In the genomic region with DNA sequence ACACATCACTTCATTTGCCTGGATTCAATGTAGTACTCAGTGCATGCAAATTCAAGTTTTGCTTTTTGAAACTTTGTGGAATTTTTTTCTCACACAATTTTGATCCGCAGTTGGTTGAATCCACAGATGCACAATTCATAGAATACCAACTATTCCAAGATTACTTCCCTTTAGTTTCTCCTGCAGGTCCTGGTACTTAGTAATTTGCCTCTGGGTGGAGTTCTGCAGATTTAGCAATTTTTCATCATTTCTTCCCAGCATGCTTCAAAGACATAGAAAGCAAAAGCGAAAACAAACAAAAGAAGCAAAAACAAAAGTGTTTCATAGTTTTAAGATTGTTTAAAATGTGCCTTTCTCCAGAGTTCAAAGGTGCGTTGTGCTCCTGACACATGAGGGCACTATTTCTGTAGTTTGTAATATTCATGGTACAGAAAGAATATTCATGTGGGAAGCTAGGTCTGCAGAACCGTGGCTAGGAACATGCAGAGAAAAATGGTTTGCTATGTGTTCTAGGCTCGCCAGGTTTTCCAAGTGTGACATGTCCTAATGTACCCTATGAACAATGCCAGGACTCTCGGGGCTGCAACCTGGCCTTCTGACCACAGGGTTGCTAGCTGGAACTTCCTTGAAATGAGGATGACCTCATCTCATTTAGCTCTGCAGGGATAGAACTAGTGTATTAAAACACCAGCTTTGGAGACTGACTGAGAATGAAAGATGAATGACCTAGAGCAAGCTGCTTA, we compare ENCODE assay signal across 1 cellular context.
TF ChIP-seq lines count a peak whose summit lies in the region.

No MANE protein-coding gene starts in this region.

TF ChIP-seq in GM12878, 131 proteins besides CTCF, POLR2A, EP300 and RAD21 (continued from another document and continues in another):
- TF ChIP-seq, protein P1, sequence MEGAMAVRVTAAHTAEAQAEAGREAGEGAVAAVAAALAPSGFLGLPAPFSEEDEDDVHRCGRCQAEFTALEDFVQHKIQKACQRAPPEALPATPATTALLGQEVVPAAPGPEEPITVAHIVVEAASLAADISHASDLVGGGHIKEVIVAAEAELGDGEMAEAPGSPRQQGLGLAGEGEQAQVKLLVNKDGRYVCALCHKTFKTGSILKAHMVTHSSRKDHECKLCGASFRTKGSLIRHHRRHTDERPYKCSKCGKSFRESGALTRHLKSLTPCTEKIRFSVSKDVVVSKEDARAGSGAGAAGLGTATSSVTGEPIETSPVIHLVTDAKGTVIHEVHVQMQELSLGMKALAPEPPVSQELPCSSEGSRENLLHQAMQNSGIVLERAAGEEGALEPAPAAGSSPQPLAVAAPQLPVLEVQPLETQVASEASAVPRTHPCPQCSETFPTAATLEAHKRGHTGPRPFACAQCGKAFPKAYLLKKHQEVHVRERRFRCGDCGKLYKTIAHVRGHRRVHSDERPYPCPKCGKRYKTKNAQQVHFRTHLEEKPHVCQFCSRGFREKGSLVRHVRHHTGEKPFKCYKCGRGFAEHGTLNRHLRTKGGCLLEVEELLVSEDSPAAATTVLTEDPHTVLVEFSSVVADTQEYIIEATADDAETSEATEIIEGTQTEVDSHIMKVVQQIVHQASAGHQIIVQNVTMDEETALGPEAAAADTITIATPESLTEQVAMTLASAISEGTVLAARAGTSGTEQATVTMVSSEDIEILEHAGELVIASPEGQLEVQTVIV (IDR thresholded peaks at IDR 0.05; ENCODE audit: borderline replicate concordance, partially characterized antibody): no peak
- TF ChIP-seq NR2F1 (conservative IDR thresholded peaks at IDR 0.05) (peak; percentile 62), SRF (IDR thresholded peaks at IDR 0.05; ENCODE audit: low read depth in 2 of 2, low read length in 2 of 2) (no peak), POU2F2 (IDR thresholded peaks at IDR 0.05; ENCODE audit: borderline replicate concordance, low read depth, low read length) (peak; percentile 90; the same call in 2 of the 3 replicates), RUNX3 (IDR thresholded peaks at IDR 0.05; ENCODE audit: low read length) (peak; percentile 56), CBFB (IDR thresholded peaks at IDR 0.05; ENCODE audit: low read depth) (no peak), CHD4 (IDR thresholded peaks at IDR 0.05) (no peak), SMC3 (IDR thresholded peaks at IDR 0.05; ENCODE audit: borderline replicate concordance, low read length) (peak; percentile 98), SMAD1 (IDR thresholded peaks at IDR 0.05; ENCODE audit: low read depth, partially characterized antibody) (no peak), IKZF1 (conservative IDR thresholded peaks at IDR 0.05) (peak; percentile 32; the same call in 1 of the 2 replicates), BCL11A (IDR thresholded peaks at IDR 0.05; ENCODE audit: low read depth, low read length) (no peak), TCF7 (IDR thresholded peaks at IDR 0.05; ENCODE audit: borderline replicate concordance) (no peak), IRF4 (IDR thresholded peaks at IDR 0.05; ENCODE audit: low read depth, low read length) (no peak), RFX5 (IDR thresholded peaks at IDR 0.05; ENCODE audit: low read depth, low read length) (no peak), IKZF2 (IDR thresholded peaks at IDR 0.05) (0 out of 4 replicates have a peak, but pooled peaks of 1 of the 2 experiments have one; percentile 20), MEF2B (IDR thresholded peaks at IDR 0.05; ENCODE audit: partially characterized antibody, poor library complexity, severe bottlenecking) (peak; percentile 28), CEBPB (IDR thresholded peaks at IDR 0.05; ENCODE audit: borderline replicate concordance in 1 of 2, low read depth in 2 of 2, low read length in 2 of 2) (no peak), ZBED1 (IDR thresholded peaks at IDR 0.05; ENCODE audit: borderline replicate concordance) (0 out of 2 replicates have a peak, but pooled peaks have one; percentile 48), SREBF2 (IDR thresholded peaks at IDR 0.05; ENCODE audit: low read length) (no peak), CBX5 (IDR thresholded peaks at IDR 0.05; ENCODE audit: low read depth) (0 out of 2 replicates have a peak, but pooled peaks have one; percentile 24), SMARCA5 (IDR thresholded peaks at IDR 0.05) (no peak), HDAC2 (IDR thresholded peaks at IDR 0.05) (no peak)
- TF ChIP-seq, protein P2, sequence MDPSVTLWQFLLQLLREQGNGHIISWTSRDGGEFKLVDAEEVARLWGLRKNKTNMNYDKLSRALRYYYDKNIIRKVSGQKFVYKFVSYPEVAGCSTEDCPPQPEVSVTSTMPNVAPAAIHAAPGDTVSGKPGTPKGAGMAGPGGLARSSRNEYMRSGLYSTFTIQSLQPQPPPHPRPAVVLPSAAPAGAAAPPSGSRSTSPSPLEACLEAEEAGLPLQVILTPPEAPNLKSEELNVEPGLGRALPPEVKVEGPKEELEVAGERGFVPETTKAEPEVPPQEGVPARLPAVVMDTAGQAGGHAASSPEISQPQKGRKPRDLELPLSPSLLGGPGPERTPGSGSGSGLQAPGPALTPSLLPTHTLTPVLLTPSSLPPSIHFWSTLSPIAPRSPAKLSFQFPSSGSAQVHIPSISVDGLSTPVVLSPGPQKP (IDR thresholded peaks at IDR 0.05; ENCODE audit: low read depth, low read length): no peak
- TF ChIP-seq, protein P3, sequence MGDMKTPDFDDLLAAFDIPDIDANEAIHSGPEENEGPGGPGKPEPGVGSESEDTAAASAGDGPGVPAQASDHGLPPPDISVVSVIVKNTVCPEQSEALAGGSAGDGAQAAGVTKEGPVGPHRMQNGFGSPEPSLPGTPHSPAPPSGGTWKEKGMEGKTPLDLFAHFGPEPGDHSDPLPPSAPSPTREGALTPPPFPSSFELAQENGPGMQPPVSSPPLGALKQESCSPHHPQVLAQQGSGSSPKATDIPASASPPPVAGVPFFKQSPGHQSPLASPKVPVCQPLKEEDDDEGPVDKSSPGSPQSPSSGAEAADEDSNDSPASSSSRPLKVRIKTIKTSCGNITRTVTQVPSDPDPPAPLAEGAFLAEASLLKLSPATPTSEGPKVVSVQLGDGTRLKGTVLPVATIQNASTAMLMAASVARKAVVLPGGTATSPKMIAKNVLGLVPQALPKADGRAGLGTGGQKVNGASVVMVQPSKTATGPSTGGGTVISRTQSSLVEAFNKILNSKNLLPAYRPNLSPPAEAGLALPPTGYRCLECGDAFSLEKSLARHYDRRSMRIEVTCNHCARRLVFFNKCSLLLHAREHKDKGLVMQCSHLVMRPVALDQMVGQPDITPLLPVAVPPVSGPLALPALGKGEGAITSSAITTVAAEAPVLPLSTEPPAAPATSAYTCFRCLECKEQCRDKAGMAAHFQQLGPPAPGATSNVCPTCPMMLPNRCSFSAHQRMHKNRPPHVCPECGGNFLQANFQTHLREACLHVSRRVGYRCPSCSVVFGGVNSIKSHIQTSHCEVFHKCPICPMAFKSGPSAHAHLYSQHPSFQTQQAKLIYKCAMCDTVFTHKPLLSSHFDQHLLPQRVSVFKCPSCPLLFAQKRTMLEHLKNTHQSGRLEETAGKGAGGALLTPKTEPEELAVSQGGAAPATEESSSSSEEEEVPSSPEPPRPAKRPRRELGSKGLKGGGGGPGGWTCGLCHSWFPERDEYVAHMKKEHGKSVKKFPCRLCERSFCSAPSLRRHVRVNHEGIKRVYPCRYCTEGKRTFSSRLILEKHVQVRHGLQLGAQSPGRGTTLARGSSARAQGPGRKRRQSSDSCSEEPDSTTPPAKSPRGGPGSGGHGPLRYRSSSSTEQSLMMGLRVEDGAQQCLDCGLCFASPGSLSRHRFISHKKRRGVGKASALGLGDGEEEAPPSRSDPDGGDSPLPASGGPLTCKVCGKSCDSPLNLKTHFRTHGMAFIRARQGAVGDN (IDR thresholded peaks at IDR 0.05): no peak
- TF ChIP-seq, protein P4, sequence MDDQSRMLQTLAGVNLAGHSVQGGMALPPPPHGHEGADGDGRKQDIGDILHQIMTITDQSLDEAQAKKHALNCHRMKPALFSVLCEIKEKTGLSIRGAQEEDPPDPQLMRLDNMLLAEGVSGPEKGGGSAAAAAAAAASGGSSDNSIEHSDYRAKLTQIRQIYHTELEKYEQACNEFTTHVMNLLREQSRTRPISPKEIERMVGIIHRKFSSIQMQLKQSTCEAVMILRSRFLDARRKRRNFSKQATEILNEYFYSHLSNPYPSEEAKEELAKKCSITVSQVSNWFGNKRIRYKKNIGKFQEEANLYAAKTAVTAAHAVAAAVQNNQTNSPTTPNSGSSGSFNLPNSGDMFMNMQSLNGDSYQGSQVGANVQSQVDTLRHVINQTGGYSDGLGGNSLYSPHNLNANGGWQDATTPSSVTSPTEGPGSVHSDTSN (IDR thresholded peaks at IDR 0.05; ENCODE audit: insufficient replicate concordance, low read depth, low read length): no peak
- TF ChIP-seq, protein P5, sequence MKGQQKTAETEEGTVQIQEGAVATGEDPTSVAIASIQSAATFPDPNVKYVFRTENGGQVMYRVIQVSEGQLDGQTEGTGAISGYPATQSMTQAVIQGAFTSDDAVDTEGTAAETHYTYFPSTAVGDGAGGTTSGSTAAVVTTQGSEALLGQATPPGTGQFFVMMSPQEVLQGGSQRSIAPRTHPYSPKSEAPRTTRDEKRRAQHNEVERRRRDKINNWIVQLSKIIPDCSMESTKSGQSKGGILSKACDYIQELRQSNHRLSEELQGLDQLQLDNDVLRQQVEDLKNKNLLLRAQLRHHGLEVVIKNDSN (IDR thresholded peaks at IDR 0.05; ENCODE audit: borderline replicate concordance, extremely low read length, insufficient read depth, low read depth, low read length): no peak
- TF ChIP-seq, protein P6, sequence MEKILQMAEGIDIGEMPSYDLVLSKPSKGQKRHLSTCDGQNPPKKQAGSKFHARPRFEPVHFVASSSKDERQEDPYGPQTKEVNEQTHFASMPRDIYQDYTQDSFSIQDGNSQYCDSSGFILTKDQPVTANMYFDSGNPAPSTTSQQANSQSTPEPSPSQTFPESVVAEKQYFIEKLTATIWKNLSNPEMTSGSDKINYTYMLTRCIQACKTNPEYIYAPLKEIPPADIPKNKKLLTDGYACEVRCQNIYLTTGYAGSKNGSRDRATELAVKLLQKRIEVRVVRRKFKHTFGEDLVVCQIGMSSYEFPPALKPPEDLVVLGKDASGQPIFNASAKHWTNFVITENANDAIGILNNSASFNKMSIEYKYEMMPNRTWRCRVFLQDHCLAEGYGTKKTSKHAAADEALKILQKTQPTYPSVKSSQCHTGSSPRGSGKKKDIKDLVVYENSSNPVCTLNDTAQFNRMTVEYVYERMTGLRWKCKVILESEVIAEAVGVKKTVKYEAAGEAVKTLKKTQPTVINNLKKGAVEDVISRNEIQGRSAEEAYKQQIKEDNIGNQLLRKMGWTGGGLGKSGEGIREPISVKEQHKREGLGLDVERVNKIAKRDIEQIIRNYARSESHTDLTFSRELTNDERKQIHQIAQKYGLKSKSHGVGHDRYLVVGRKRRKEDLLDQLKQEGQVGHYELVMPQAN (conservative IDR thresholded peaks at IDR 0.05): no peak
- TF ChIP-seq, protein P7, sequence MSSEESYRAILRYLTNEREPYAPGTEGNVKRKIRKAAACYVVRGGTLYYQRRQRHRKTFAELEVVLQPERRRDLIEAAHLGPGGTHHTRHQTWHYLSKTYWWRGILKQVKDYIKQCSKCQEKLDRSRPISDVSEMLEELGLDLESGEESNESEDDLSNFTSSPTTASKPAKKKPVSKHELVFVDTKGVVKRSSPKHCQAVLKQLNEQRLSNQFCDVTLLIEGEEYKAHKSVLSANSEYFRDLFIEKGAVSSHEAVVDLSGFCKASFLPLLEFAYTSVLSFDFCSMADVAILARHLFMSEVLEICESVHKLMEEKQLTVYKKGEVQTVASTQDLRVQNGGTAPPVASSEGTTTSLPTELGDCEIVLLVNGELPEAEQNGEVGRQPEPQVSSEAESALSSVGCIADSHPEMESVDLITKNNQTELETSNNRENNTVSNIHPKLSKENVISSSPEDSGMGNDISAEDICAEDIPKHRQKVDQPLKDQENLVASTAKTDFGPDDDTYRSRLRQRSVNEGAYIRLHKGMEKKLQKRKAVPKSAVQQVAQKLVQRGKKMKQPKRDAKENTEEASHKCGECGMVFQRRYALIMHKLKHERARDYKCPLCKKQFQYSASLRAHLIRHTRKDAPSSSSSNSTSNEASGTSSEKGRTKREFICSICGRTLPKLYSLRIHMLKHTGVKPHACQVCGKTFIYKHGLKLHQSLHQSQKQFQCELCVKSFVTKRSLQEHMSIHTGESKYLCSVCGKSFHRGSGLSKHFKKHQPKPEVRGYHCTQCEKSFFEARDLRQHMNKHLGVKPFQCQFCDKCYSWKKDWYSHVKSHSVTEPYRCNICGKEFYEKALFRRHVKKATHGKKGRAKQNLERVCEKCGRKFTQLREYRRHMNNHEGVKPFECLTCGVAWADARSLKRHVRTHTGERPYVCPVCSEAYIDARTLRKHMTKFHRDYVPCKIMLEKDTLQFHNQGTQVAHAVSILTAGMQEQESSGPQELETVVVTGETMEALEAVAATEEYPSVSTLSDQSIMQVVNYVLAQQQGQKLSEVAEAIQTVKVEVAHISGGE (CRISPR knock-in tag; IDR thresholded peaks at IDR 0.05): no peak
- TF ChIP-seq, protein P8, sequence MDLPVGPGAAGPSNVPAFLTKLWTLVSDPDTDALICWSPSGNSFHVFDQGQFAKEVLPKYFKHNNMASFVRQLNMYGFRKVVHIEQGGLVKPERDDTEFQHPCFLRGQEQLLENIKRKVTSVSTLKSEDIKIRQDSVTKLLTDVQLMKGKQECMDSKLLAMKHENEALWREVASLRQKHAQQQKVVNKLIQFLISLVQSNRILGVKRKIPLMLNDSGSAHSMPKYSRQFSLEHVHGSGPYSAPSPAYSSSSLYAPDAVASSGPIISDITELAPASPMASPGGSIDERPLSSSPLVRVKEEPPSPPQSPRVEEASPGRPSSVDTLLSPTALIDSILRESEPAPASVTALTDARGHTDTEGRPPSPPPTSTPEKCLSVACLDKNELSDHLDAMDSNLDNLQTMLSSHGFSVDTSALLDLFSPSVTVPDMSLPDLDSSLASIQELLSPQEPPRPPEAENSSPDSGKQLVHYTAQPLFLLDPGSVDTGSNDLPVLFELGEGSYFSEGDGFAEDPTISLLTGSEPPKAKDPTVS (IDR thresholded peaks at IDR 0.05; ENCODE audit: low read depth, low read length): no peak
- TF ChIP-seq, protein P9, sequence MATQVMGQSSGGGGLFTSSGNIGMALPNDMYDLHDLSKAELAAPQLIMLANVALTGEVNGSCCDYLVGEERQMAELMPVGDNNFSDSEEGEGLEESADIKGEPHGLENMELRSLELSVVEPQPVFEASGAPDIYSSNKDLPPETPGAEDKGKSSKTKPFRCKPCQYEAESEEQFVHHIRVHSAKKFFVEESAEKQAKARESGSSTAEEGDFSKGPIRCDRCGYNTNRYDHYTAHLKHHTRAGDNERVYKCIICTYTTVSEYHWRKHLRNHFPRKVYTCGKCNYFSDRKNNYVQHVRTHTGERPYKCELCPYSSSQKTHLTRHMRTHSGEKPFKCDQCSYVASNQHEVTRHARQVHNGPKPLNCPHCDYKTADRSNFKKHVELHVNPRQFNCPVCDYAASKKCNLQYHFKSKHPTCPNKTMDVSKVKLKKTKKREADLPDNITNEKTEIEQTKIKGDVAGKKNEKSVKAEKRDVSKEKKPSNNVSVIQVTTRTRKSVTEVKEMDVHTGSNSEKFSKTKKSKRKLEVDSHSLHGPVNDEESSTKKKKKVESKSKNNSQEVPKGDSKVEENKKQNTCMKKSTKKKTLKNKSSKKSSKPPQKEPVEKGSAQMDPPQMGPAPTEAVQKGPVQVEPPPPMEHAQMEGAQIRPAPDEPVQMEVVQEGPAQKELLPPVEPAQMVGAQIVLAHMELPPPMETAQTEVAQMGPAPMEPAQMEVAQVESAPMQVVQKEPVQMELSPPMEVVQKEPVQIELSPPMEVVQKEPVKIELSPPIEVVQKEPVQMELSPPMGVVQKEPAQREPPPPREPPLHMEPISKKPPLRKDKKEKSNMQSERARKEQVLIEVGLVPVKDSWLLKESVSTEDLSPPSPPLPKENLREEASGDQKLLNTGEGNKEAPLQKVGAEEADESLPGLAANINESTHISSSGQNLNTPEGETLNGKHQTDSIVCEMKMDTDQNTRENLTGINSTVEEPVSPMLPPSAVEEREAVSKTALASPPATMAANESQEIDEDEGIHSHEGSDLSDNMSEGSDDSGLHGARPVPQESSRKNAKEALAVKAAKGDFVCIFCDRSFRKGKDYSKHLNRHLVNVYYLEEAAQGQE (IDR thresholded peaks at IDR 0.05; ENCODE audit: low read depth, low read length): no peak
